Comparison of ENCODE assay signal across 25 cellular contexts in the genomic region with DNA sequence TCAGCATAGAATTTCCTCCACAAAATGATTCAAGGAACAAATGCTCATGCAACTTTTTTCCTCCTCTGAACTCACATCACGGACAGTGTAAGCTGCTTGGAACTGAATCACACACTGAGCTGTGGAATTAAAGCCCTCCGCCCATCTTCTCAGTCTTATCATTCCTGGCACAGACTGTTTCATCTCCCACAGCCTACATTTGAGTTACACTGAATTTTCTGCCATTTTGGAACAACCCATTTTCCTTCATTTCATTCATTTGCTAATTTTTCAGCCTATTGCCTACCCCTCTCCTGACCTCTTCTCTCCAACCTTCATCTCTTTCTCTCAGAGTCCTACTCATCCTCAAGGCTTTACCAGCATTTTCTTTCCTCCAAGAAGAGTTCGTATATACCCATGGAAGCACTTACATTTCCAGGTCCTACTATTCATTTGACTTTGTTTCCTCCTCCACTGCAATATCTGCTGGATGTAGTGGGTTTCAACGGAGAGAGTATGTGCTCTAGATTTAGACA. TPM values are rescaled to one million over a fixed set of nuclear protein-coding genes. Genes with fewer than 3 reads are reported as not detected.
"Had no signal": no experiment of that assay in that cellular context is flagged by ENCODE, and none has a peak within 500 bp of the region (broad histone marks: within the 10 kb centered on the region; RNA-seq: fewer than 3 reads in every experiment).

No MANE protein-coding gene starts in this region.

- H3K27ac ChIP-seq: colonic mucosa, left ventricle myocardium inferior, neutrophil, right lobe of liver, stomach, thyroid gland had no signal

- H3K4me1 ChIP-seq: colonic mucosa, left ventricle myocardium inferior had no signal

- H3K36me3 ChIP-seq: colonic mucosa, left ventricle myocardium inferior, neutrophil, right lobe of liver, stomach, thyroid gland had no signal

- H3K9me3 ChIP-seq: colonic mucosa, left ventricle myocardium inferior, mucosa of descending colon, neutrophil, right lobe of liver, stomach, thyroid gland had no signal

- H3K27me3 ChIP-seq: colonic mucosa, neutrophil, right lobe of liver, stomach, thyroid gland had no signal

- H3K4me3 ChIP-seq: colonic mucosa, left ventricle myocardium inferior, lung, mucosa of descending colon, right lobe of liver, stomach, thyroid gland had no signal

- DNase-seq: colonic mucosa; effector CD8-positive, alpha-beta T cell; hypothalamus; immature natural killer cell; kidney glomerular epithelial cell; left colon; left ventricle myocardium inferior; mucosa of descending colon; naive B cell; posterior cingulate gyrus; retina; right lobe of liver; small intestine; stimulated activated CD4-positive, alpha-beta T cell treated with anti-CD3 and anti-CD28 coated beads, Interleukin-12 subunit alpha, Interleukin-12 subunit beta, amount 100 ng/mL, for 4 hours; stimulated activated CD4-positive, alpha-beta T cell treated with anti-CD3 and anti-CD28 coated beads, Interleukin-1b, Interleukin-23, amount 100 ng/mL, for 48 hours; stimulated activated CD4-positive, alpha-beta T cell treated with anti-CD3 and anti-CD28 coated beads, Interleukin-4, amount 100 ng/mL, for 24 hours; stimulated activated naive CD4-positive, alpha-beta T cell treated with Interleukin-2 at 50 U/mL for 16 hours; stomach; thyroid gland had no signal

- FAIRE-seq: endometrium, frontal cortex, small intestine had no signal

- ATAC-seq: left colon; mucosa of descending colon; natural killer cell treated with Interleukin-12 subunit alpha and Interleukin-12 subunit beta and Interleukin-15 and Interleukin-18, amount 100 ng/mL, for 72 hours; right lobe of liver; stimulated activated effector memory CD8-positive, alpha-beta T cell treated with anti-CD3 and anti-CD28 coated beads, Interleukin-12 subunit alpha, Interleukin-12 subunit beta, amount 100 ng/mL, for 72 hours had no signal

RNA-seq across cellular contexts. Expression of a gene that starts 39.1 kb away (rescaled TPM):
- total RNA-seq: natural killer cell treated with Interleukin-12 subunit alpha and Interleukin-12 subunit beta and Interleukin-15 and Interleukin-18, amount 100 ng/mL, for 72 hours had no signal
- polyA plus RNA-seq: immature natural killer cell had no signal
